ENCODE assay signal across 1 cellular context in the genomic region with DNA sequence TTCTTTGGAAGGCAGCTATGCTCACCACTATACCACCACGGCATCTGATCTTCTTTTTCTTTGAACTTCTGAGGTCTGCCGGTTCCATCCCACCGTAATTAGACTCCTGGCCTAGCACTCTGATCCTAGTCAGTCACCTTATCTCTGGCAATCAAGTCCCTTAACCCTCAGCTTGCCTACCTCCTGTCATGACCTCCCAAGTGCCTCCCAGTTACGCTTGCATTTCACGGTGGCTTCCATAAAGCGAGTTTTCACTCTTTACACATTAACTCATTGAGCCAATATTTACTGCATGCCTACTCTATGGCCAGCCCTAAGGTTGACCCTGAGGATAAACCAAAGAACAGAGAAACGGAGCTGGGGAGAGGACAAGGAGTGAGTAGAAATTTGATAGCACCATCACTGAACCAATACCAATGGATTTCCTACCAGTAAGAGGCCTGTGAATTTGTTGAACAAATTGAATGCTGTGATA.
TF ChIP-seq lines count a peak whose summit lies in the region.

No MANE protein-coding gene starts in this region.

TF ChIP-seq in HepG2, 621 proteins besides CTCF, POLR2A, EP300 and RAD21 (continued from another document and continues in another):
- TF ChIP-seq, protein P1, sequence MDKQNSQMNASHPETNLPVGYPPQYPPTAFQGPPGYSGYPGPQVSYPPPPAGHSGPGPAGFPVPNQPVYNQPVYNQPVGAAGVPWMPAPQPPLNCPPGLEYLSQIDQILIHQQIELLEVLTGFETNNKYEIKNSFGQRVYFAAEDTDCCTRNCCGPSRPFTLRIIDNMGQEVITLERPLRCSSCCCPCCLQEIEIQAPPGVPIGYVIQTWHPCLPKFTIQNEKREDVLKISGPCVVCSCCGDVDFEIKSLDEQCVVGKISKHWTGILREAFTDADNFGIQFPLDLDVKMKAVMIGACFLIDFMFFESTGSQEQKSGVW (CRISPR knock-in tag; IDR thresholded peaks at IDR 0.05; ENCODE audit: borderline replicate concordance) = no peak
- peak; percentile 78; the same call in 1 of the 2 replicates for TF ChIP-seq HOXA5 (CRISPR knock-in tag; IDR thresholded peaks at IDR 0.05)
- TF ChIP-seq ZNF207 (IDR thresholded peaks at IDR 0.05; ENCODE audit: borderline replicate concordance) = no peak
- TF ChIP-seq JARID2 (CRISPR knock-in tag; IDR thresholded peaks at IDR 0.05; ENCODE audit: insufficient replicate concordance) = no peak
- no peak for TF ChIP-seq ZNF891 (CRISPR knock-in tag; IDR thresholded peaks at IDR 0.05)
- TF ChIP-seq RFX1 (IDR thresholded peaks at IDR 0.05) = no peak
- TF ChIP-seq, protein P2, sequence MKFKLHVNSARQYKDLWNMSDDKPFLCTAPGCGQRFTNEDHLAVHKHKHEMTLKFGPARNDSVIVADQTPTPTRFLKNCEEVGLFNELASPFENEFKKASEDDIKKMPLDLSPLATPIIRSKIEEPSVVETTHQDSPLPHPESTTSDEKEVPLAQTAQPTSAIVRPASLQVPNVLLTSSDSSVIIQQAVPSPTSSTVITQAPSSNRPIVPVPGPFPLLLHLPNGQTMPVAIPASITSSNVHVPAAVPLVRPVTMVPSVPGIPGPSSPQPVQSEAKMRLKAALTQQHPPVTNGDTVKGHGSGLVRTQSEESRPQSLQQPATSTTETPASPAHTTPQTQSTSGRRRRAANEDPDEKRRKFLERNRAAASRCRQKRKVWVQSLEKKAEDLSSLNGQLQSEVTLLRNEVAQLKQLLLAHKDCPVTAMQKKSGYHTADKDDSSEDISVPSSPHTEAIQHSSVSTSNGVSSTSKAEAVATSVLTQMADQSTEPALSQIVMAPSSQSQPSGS (CRISPR knock-in tag; IDR thresholded peaks at IDR 0.05) = peak; percentile 89
- TF ChIP-seq CREB1 (IDR thresholded peaks at IDR 0.05) = no peak
- TF ChIP-seq CREB1 (CRISPR knock-in tag; IDR thresholded peaks at IDR 0.05) = no peak; the same call in 1 of the 2 replicates
- TF ChIP-seq, protein P3, sequence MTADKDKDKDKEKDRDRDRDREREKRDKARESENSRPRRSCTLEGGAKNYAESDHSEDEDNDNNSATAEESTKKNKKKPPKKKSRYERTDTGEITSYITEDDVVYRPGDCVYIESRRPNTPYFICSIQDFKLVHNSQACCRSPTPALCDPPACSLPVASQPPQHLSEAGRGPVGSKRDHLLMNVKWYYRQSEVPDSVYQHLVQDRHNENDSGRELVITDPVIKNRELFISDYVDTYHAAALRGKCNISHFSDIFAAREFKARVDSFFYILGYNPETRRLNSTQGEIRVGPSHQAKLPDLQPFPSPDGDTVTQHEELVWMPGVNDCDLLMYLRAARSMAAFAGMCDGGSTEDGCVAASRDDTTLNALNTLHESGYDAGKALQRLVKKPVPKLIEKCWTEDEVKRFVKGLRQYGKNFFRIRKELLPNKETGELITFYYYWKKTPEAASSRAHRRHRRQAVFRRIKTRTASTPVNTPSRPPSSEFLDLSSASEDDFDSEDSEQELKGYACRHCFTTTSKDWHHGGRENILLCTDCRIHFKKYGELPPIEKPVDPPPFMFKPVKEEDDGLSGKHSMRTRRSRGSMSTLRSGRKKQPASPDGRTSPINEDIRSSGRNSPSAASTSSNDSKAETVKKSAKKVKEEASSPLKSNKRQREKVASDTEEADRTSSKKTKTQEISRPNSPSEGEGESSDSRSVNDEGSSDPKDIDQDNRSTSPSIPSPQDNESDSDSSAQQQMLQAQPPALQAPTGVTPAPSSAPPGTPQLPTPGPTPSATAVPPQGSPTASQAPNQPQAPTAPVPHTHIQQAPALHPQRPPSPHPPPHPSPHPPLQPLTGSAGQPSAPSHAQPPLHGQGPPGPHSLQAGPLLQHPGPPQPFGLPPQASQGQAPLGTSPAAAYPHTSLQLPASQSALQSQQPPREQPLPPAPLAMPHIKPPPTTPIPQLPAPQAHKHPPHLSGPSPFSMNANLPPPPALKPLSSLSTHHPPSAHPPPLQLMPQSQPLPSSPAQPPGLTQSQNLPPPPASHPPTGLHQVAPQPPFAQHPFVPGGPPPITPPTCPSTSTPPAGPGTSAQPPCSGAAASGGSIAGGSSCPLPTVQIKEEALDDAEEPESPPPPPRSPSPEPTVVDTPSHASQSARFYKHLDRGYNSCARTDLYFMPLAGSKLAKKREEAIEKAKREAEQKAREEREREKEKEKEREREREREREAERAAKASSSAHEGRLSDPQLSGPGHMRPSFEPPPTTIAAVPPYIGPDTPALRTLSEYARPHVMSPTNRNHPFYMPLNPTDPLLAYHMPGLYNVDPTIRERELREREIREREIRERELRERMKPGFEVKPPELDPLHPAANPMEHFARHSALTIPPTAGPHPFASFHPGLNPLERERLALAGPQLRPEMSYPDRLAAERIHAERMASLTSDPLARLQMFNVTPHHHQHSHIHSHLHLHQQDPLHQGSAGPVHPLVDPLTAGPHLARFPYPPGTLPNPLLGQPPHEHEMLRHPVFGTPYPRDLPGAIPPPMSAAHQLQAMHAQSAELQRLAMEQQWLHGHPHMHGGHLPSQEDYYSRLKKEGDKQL (CRISPR knock-in tag; IDR thresholded peaks at IDR 0.05; ENCODE audit: low read depth) = peak; percentile 73; the same call in 1 of the 2 replicates
- no peak for TF ChIP-seq ZNF382 (CRISPR knock-in tag; IDR thresholded peaks at IDR 0.05; ENCODE audit: borderline replicate concordance)
- TF ChIP-seq, protein P4, sequence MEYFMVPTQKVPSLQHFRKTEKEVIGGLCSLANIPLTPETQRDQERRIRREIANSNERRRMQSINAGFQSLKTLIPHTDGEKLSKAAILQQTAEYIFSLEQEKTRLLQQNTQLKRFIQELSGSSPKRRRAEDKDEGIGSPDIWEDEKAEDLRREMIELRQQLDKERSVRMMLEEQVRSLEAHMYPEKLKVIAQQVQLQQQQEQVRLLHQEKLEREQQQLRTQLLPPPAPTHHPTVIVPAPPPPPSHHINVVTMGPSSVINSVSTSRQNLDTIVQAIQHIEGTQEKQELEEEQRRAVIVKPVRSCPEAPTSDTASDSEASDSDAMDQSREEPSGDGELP (IDR thresholded peaks at IDR 0.05; ENCODE audit: borderline replicate concordance, low read depth) = peak; percentile 29; the same call in 1 of the 2 replicates
- no peak for TF ChIP-seq ZKSCAN5 (CRISPR knock-in tag; IDR thresholded peaks at IDR 0.05)
- TF ChIP-seq ZNF644 (CRISPR knock-in tag; IDR thresholded peaks at IDR 0.05; ENCODE audit: low read depth) = peak; percentile 98
- TF ChIP-seq ONECUT2 (CRISPR knock-in tag; IDR thresholded peaks at IDR 0.05) = no peak; the same call in 1 of the 2 replicates
- TF ChIP-seq KDM2A (CRISPR knock-in tag; IDR thresholded peaks at IDR 0.05; ENCODE audit: borderline replicate concordance, low read depth) = no peak
- peak; percentile 70; the same call in 1 of the 2 replicates for TF ChIP-seq EHMT2 (IDR thresholded peaks at IDR 0.05; ENCODE audit: borderline replicate concordance, low read depth, low read length)
- no peak for TF ChIP-seq ZNF225 (CRISPR knock-in tag; IDR thresholded peaks at IDR 0.05)
- TF ChIP-seq ZNF234 (CRISPR knock-in tag; conservative IDR thresholded peaks at IDR 0.05) = no peak
- TF ChIP-seq HNF4A (CRISPR knock-in tag; IDR thresholded peaks at IDR 0.05) = peak; percentile 90
- TF ChIP-seq TMF1 (CRISPR knock-in tag; IDR thresholded peaks at IDR 0.05; ENCODE audit: low read depth) = no peak
- TF ChIP-seq ETV6 (CRISPR knock-in tag; conservative IDR thresholded peaks at IDR 0.05) = 0 out of 2 replicates have a peak, but pooled peaks have one; percentile 19
- TF ChIP-seq ZNF558 (CRISPR knock-in tag; IDR thresholded peaks at IDR 0.05; ENCODE audit: borderline replicate concordance) = no peak
- no peak for TF ChIP-seq AKAP8 (CRISPR knock-in tag; IDR thresholded peaks at IDR 0.05)
- TF ChIP-seq ZNF619 (CRISPR knock-in tag; IDR thresholded peaks at IDR 0.05) = 0 out of 2 replicates have a peak, but pooled peaks have one; percentile 12
- TF ChIP-seq ZC3H4 (CRISPR knock-in tag; IDR thresholded peaks at IDR 0.05; ENCODE audit: borderline replicate concordance) = no peak
- no peak for TF ChIP-seq ARHGAP35 (CRISPR knock-in tag; IDR thresholded peaks at IDR 0.05; ENCODE audit: borderline replicate concordance)
- no peak for TF ChIP-seq ZNF737 (CRISPR knock-in tag; IDR thresholded peaks at IDR 0.05; ENCODE audit: borderline replicate concordance)
- TF ChIP-seq NONO (IDR thresholded peaks at IDR 0.05) = no peak
- TF ChIP-seq NONO (CRISPR knock-in tag; conservative IDR thresholded peaks at IDR 0.05) = peak; percentile 90
- TF ChIP-seq ZNF605 (CRISPR knock-in tag; IDR thresholded peaks at IDR 0.05) = no peak
- TF ChIP-seq ZNF562 (CRISPR knock-in tag; IDR thresholded peaks at IDR 0.05; ENCODE audit: borderline replicate concordance) = no peak
- TF ChIP-seq, protein P5, sequence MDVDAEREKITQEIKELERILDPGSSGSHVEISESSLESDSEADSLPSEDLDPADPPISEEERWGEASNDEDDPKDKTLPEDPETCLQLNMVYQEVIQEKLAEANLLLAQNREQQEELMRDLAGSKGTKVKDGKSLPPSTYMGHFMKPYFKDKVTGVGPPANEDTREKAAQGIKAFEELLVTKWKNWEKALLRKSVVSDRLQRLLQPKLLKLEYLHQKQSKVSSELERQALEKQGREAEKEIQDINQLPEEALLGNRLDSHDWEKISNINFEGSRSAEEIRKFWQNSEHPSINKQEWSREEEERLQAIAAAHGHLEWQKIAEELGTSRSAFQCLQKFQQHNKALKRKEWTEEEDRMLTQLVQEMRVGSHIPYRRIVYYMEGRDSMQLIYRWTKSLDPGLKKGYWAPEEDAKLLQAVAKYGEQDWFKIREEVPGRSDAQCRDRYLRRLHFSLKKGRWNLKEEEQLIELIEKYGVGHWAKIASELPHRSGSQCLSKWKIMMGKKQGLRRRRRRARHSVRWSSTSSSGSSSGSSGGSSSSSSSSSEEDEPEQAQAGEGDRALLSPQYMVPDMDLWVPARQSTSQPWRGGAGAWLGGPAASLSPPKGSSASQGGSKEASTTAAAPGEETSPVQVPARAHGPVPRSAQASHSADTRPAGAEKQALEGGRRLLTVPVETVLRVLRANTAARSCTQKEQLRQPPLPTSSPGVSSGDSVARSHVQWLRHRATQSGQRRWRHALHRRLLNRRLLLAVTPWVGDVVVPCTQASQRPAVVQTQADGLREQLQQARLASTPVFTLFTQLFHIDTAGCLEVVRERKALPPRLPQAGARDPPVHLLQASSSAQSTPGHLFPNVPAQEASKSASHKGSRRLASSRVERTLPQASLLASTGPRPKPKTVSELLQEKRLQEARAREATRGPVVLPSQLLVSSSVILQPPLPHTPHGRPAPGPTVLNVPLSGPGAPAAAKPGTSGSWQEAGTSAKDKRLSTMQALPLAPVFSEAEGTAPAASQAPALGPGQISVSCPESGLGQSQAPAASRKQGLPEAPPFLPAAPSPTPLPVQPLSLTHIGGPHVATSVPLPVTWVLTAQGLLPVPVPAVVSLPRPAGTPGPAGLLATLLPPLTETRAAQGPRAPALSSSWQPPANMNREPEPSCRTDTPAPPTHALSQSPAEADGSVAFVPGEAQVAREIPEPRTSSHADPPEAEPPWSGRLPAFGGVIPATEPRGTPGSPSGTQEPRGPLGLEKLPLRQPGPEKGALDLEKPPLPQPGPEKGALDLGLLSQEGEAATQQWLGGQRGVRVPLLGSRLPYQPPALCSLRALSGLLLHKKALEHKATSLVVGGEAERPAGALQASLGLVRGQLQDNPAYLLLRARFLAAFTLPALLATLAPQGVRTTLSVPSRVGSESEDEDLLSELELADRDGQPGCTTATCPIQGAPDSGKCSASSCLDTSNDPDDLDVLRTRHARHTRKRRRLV (CRISPR knock-in tag; IDR thresholded peaks at IDR 0.05) = 0 out of 2 replicates have a peak, but pooled peaks have one; percentile 28
- no peak for TF ChIP-seq ZNF274 (CRISPR knock-in tag; IDR thresholded peaks at IDR 0.05)
- peak; percentile 64; the same call in 1 of the 2 replicates for TF ChIP-seq MXD4 (CRISPR knock-in tag; IDR thresholded peaks at IDR 0.05)
- no peak for TF ChIP-seq KLF16 (CRISPR knock-in tag; IDR thresholded peaks at IDR 0.05)
- no peak for TF ChIP-seq ZNF678 (CRISPR knock-in tag; IDR thresholded peaks at IDR 0.05)
- TF ChIP-seq NFKB2 (CRISPR knock-in tag; IDR thresholded peaks at IDR 0.05; ENCODE audit: borderline replicate concordance) = no peak
- no peak for TF ChIP-seq NPAS2 (CRISPR knock-in tag; IDR thresholded peaks at IDR 0.05; ENCODE audit: borderline replicate concordance)
- TF ChIP-seq SNAPC2 (CRISPR knock-in tag; IDR thresholded peaks at IDR 0.05) = peak; percentile 82; the same call in 1 of the 2 replicates
- TF ChIP-seq ZNF557 (CRISPR knock-in tag; IDR thresholded peaks at IDR 0.05) = no peak
- TF ChIP-seq ZNF615 (CRISPR knock-in tag; IDR thresholded peaks at IDR 0.05; ENCODE audit: borderline replicate concordance) = 0 out of 2 replicates have a peak, but pooled peaks have one; percentile 36
- peak; percentile 96 for TF ChIP-seq MIXL1 (CRISPR knock-in tag; IDR thresholded peaks at IDR 0.05)
- TF ChIP-seq, protein P6, sequence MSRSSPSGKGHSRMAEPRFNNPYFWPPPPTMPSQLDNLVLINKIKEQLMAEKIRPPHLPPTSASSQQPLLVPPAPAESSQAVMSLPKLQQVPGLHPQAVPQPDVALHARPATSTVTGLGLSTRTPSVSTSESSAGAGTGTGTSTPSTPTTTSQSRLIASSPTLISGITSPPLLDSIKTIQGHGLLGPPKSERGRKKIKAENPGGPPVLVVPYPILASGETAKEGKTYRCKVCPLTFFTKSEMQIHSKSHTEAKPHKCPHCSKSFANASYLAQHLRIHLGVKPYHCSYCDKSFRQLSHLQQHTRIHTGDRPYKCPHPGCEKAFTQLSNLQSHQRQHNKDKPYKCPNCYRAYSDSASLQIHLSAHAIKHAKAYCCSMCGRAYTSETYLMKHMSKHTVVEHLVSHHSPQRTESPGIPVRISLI (CRISPR knock-in tag; IDR thresholded peaks at IDR 0.05; ENCODE audit: borderline replicate concordance) = no peak
- peak; percentile 45; the same call in 1 of the 2 replicates for TF ChIP-seq NFATC3 (CRISPR knock-in tag; IDR thresholded peaks at IDR 0.05)
- TF ChIP-seq, protein P7, sequence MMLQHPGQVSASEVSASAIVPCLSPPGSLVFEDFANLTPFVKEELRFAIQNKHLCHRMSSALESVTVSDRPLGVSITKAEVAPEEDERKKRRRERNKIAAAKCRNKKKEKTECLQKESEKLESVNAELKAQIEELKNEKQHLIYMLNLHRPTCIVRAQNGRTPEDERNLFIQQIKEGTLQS (CRISPR knock-in tag; IDR thresholded peaks at IDR 0.05) = no peak
- TF ChIP-seq NR1H2 (CRISPR knock-in tag; IDR thresholded peaks at IDR 0.05; ENCODE audit: borderline replicate concordance, low read depth) = no peak
- TF ChIP-seq ZNF30 (CRISPR knock-in tag; IDR thresholded peaks at IDR 0.05) = no peak
- no peak for TF ChIP-seq ZNF773 (CRISPR knock-in tag; IDR thresholded peaks at IDR 0.05; ENCODE audit: borderline replicate concordance)
- TF ChIP-seq PAWR (CRISPR knock-in tag; IDR thresholded peaks at IDR 0.05; ENCODE audit: borderline replicate concordance) = no peak
- peak; percentile 43; the same call in 1 of the 2 replicates for TF ChIP-seq ZNF292 (CRISPR knock-in tag; IDR thresholded peaks at IDR 0.05; ENCODE audit: borderline replicate concordance, low read depth)
- no peak for TF ChIP-seq MATR3 (CRISPR knock-in tag; IDR thresholded peaks at IDR 0.05)
